In the genomic region with DNA sequence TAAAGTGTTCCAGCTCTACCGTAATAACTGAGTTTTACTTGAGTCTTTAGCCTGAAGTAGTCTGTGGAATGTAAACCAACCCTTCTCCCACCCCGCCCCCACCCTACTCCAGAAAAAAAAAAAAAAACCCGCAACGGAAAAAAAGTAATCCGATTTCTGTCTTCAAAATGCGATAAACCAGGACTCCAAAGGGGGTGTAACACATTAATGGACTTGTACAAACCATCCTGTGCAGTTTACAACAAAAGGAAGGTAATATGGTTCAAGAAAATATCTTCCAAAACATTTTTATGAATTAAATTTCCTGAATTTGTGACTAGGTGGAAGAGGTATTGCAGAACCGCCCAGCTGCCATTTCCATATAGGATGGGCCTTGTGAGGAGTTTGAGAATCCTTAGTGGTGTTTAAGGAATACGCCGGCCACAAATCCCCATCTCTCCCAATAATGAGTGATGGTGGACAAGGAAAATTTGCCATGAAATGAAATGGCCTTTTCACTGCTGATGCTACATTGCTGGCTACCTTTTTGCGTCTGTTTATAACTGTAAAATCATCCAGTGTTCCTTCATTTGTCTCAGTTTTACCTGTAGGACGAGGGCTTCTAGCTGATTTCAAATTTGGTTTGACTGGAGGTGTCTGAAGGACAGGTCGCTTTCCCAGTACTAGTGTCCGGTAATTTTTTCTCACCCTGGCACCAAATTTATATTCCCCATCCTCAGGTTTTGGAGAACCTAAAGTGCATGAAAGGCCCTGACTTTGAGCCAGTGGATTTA, we compare ENCODE assay signal across 14 cellular contexts. TPM values are rescaled to one million over a fixed set of nuclear protein-coding genes. Genes with fewer than 3 reads are reported as not detected.
DNase-seq lines count a peak whose midpoint lies in the region; ATAC-seq, FAIRE-seq and TF ChIP-seq lines count a peak whose summit lies in the region.
"Had no signal": no experiment of that assay in that cellular context is flagged by ENCODE, and none has a peak within 500 bp of the region (broad histone marks: within the 10 kb centered on the region; RNA-seq: fewer than 3 reads in every experiment).

No MANE protein-coding gene starts in this region.

- no peak overlapping the region for H4K91ac ChIP-seq in mesenchymal stem cell (ENCODE audit: low read length)

- TF ChIP-seq POLR2A in HepG2 (IDR thresholded peaks at IDR 0.05; ENCODE audit: insufficient read depth in 1 of 2, low read depth in 2 of 2, low read length in 2 of 2) (no peak), right lobe of liver (IDR thresholded peaks at IDR 0.05) (no peak), vagina (IDR thresholded peaks at IDR 0.05) (no peak)

- H3K27ac ChIP-seq in HepG2 (ENCODE audit: extremely low read length, insufficient read depth, low read length) (no peak overlapping the region), right lobe of liver (no peak overlapping the region), mesenchymal stem cell (ENCODE audit: low read length, poor library complexity, severe bottlenecking) (peak overlapping the region; percentile 5), vagina (peak overlapping the region; percentile 91)

- ATAC-seq in HepG2 (no peak), right lobe of liver (no peak), GM18873 (IDR thresholded peaks at IDR 0.05; ENCODE audit: low FRiP score, unreplicated experiment) (no peak)
- ATAC-seq: stimulated activated memory B cell treated with anti-CD40 and anti-IgM and Interleukin-4, amounts not matched to agents 10 μg/mL and 1 μg/mL and 100 μg/mL, for 72 hours had no signal

- H2BK5ac ChIP-seq in mesenchymal stem cell (ENCODE audit: low read depth, low read length, poor library complexity, severe bottlenecking): no peak overlapping the region

- H3K18ac ChIP-seq in mesenchymal stem cell (ENCODE audit: low read depth in 1 of 2, low read length in 2 of 2): peak overlapping the region; percentile 16 to 78

- BruUV-seq in HepG2 (replicated peaks; lab: Mats Ljungman, UMichigan): TSS peak; percentile 62

- 95% methylated on average over 13 of the region's 13 CpGs for WGBS in HepG2 (ENCODE audit: low lambda C conversion rate)
- WGBS in right lobe of liver (ENCODE audit: insufficient coverage, low coverage, low lambda C conversion rate, missing lambda C conversion rate): 40% methylated on average over 12 of the region's 13 CpGs
- WGBS in mesenchymal stem cell: 3% methylated on average over 5 of the region's 13 CpGs

- DNase-seq in HepG2 (ENCODE audit: low spot score) (no peak), right lobe of liver (no peak), choroid plexus epithelial cell (ENCODE audit: low read depth) (peak; percentile 58), mesenchymal stem cell (no peak), vagina (ENCODE audit: extremely low spot score in 2 of 2) (no peak), ureter (ENCODE audit: low spot score) (no peak), T-helper 9 cell (no peak)
- DNase-seq: activated CD4-positive, alpha-beta T cell treated with anti-CD3 and anti-CD28 coated beads for 4 hours; activated gamma-delta T cell treated with Interleukin-2 at 50 U/mL for 16 hours; NCI-H345; SHP77 had no signal

- CTCF ChIA-PET in HepG2 (lab: Yijun Ruan, JAX; ENCODE audit: low intra/inter-chr PET ratio, low total read pairs): no interaction called here

- in situ Hi-C loops in HepG2 (cut with HindIII; ENCODE audit: extremely low pct_ligation_motif_present, low pct_unique_long_range_greater_than_20kb): loop anchor here (25.0 kb wide), 1 partner anchor 797 kb away; a partner anchor contains a TSS

- H3K9ac ChIP-seq in HepG2 (ENCODE audit: insufficient read depth, low read depth, low read length) (no peak overlapping the region), mesenchymal stem cell (ENCODE audit: low read length) (peak overlapping the region; percentile 81)

- no peak overlapping the region for H2BK12ac ChIP-seq in mesenchymal stem cell (ENCODE audit: low read length in 2 of 2)

- no peak overlapping the region for H2BK15ac ChIP-seq in mesenchymal stem cell (ENCODE audit: low read depth, poor library complexity, severe bottlenecking)

- peaks cover 2% of the 10 kb centered on the region for H3K79me2 ChIP-seq in HepG2 (ENCODE audit: insufficient read depth, low read length)

- H2AFZ ChIP-seq in HepG2 (ENCODE audit: low read length): no peak overlapping the region
- no peak overlapping the region for H2AFZ ChIP-seq in mesenchymal stem cell (ENCODE audit: low read depth, low read length)

- H3K4me3 ChIP-seq in HepG2 (replicated peaks in 1 of 3; ENCODE audit: insufficient read depth in 1 of 3, low read depth in 2 of 3, low read length in 3 of 3): no peak overlapping the region
- peak overlapping the region in 1 of 3 donors; percentile 39 for H3K4me3 ChIP-seq in right lobe of liver
- H3K4me3 ChIP-seq in choroid plexus epithelial cell (ENCODE audit: low read depth, low read length): peak overlapping the region; percentile 61
- H3K4me3 ChIP-seq in mesenchymal stem cell (ENCODE audit: insufficient read depth in 1 of 2, low read depth in 1 of 2, low read length in 2 of 2): no peak overlapping the region
- peak overlapping the region; percentile 57 to 76 for H3K4me3 ChIP-seq in vagina

- TF ChIP-seq EP300 in HepG2 (IDR thresholded peaks at IDR 0.05; ENCODE audit: low read depth in 2 of 2, low read length in 2 of 2) (no peak), HepG2 (CRISPR knock-in tag; IDR thresholded peaks at IDR 0.05; ENCODE audit: borderline replicate concordance) (no peak)

- no peaks in the 10 kb centered on the region for H3K79me1 ChIP-seq in mesenchymal stem cell (replicated peaks; ENCODE audit: low read length, poor library complexity, severe bottlenecking)

- peak overlapping the region; percentile 54 to 86 for H3K4ac ChIP-seq in mesenchymal stem cell (ENCODE audit: low read depth in 1 of 2, low read length in 2 of 2)

- peak overlapping the region; percentile 58 for H2BK120ac ChIP-seq in mesenchymal stem cell (ENCODE audit: low read depth, low read length)

- H3K14ac ChIP-seq in mesenchymal stem cell (ENCODE audit: low read length in 2 of 2): no peak overlapping the region

- H4K8ac ChIP-seq in mesenchymal stem cell (ENCODE audit: low read length): peak overlapping the region; percentile 12

- TF ChIP-seq RAD21 in HepG2 (CRISPR knock-in tag; IDR thresholded peaks at IDR 0.05): no peak

- H4K20me1 ChIP-seq in HepG2 (ENCODE audit: insufficient read depth, low read length): no peaks in the 10 kb centered on the region

- H3K27me3 ChIP-seq in HepG2 (ENCODE audit: control insufficient read depth in 1 of 2, insufficient read depth in 2 of 2, low read length in 2 of 2) (no peaks in the 10 kb centered on the region; a peak in 1 of 5 replicates), right lobe of liver (no peaks in the 10 kb centered on the region), mesenchymal stem cell (ENCODE audit: control insufficient read depth in 1 of 2, insufficient read depth in 1 of 2, low read length in 2 of 2) (no peaks in the 10 kb centered on the region), vagina (no peaks in the 10 kb centered on the region)

- peaks cover 84% of the 10 kb centered on the region for H3K4me1 ChIP-seq in HepG2 (ENCODE audit: insufficient read depth, low read length)
- peaks cover 0 to 38% (median 15%) of the 10 kb centered on the region in 4 donors for H3K4me1 ChIP-seq in right lobe of liver
- peaks cover 12% of the 10 kb centered on the region for H3K4me1 ChIP-seq in mesenchymal stem cell (ENCODE audit: control insufficient read depth, insufficient read depth, low read depth, low read length)
- peaks cover 27% of the 10 kb centered on the region for H3K4me1 ChIP-seq in vagina

- no peak overlapping the region for H3K23ac ChIP-seq in mesenchymal stem cell (ENCODE audit: low read length in 2 of 2)

- H2AK5ac ChIP-seq in mesenchymal stem cell (ENCODE audit: low read length, severe bottlenecking): peak overlapping the region; percentile 80

- intact Hi-C loops in HepG2 (cut with micrococcal nuclease; ENCODE audit: unreplicated experiment) (no loop called here), right lobe of liver (cut with DNase I) (no loop called here), vagina (cut with DNase I) (loop anchor here (5.0 kb wide), 2 partner anchors 212 to 812 kb away; no protein-coding TSS in a partner anchor)

- no peaks in the 10 kb centered on the region for H3K36me3 ChIP-seq in HepG2 (replicated peaks in 1 of 2; ENCODE audit: control insufficient read depth in 1 of 2, insufficient read depth in 2 of 2, low read length in 2 of 2)
- H3K36me3 ChIP-seq in right lobe of liver: no peaks in the 10 kb centered on the region
- H3K36me3 ChIP-seq in mesenchymal stem cell (ENCODE audit: control insufficient read depth in 1 of 2, insufficient read depth in 2 of 2, low read depth in 1 of 2, low read length in 2 of 2): no peaks in the 10 kb centered on the region
- H3K36me3 ChIP-seq in vagina: no peaks in the 10 kb centered on the region

- POLR2A ChIA-PET in HepG2 (lab: Yijun Ruan, JAX): interaction anchor here (2.0 to 5.4 kb wide), 4 partner anchors 8 to 19 kb away, joined by 12 to 92 read pairs (median 56); a partner anchor contains a TSS

- H3K4me2 ChIP-seq in HepG2 (ENCODE audit: low read depth, low read length) (peak overlapping the region; percentile 98; the same call in 1 of the 2 replicates), mesenchymal stem cell (ENCODE audit: low read length, poor library complexity, severe bottlenecking) (peak overlapping the region; percentile 75)

- H3K9me3 ChIP-seq in HepG2 (ENCODE audit: low read length): no peaks in the 10 kb centered on the region
- H3K9me3 ChIP-seq in right lobe of liver: no peaks in the 10 kb centered on the region
- H3K9me3 ChIP-seq in mesenchymal stem cell (ENCODE audit: control insufficient read depth, low read length): no peaks in the 10 kb centered on the region
- H3K9me3 ChIP-seq in vagina: no peaks in the 10 kb centered on the region

- no peak for FAIRE-seq in HepG2 (lab: Jason Lieb, UNC)
- FAIRE-seq: colon had no signal

- TF ChIP-seq CTCF in HepG2 (CRISPR knock-in tag; IDR thresholded peaks at IDR 0.05) (no peak), right lobe of liver (IDR thresholded peaks at IDR 0.05) (no peak), choroid plexus epithelial cell (conservative IDR thresholded peaks at IDR 0.05; ENCODE audit: low read depth, low read length) (no peak), vagina (IDR thresholded peaks at IDR 0.05) (no peak)

RNA-seq across cellular contexts. Expression of a gene that starts 10.5 kb away (rescaled TPM):
- total RNA-seq in HepG2 (2016; rRNA removed; fragmentation: Illumina TruSeq; extraction: Trizol) (1.4 and 1.5 TPM in 2 replicates), right lobe of liver (1 to 10 TPM in 5 of 6 experiments, under 1 TPM in 1; 0.31 to 3.9 (median 2.1) TPM), vagina (2.7 TPM), ureter (3.6 TPM)
- total RNA-seq in HepG2 (2016; cell fraction: cytosol; rRNA removed; fragmentation: Illumina TruSeq; extraction: Trizol; ENCODE audit: low read depth): 0.35 and 0.40 TPM in 2 replicates
- total RNA-seq in HepG2 (2016; cell fraction: insoluble cytoplasmic fraction; rRNA removed; fragmentation: Illumina TruSeq; extraction: Trizol): 1.1 and 1.2 TPM in 2 replicates
- total RNA-seq in HepG2 (2016; cell fraction: membrane; rRNA removed; fragmentation: Illumina TruSeq; extraction: Trizol): 1.1 TPM in 2 replicates
- total RNA-seq in HepG2 (2016; cell fraction: nucleus; rRNA removed; fragmentation: Illumina TruSeq; extraction: Trizol): 1.4 TPM in 2 replicates
- polyA plus RNA-seq in HepG2 (2011; rRNA removed): 0.29 and 0.73 TPM in 2 replicates
- 0.17 and 0.19 TPM in 2 replicates for polyA plus RNA-seq in HepG2 (2011; cell fraction: cytosol; rRNA removed)
- 0.45 and 0.59 TPM in 2 replicates for polyA plus RNA-seq in HepG2 (2011; cell fraction: nucleus; rRNA removed)
- polyA plus RNA-seq in HepG2 (2012): 0.24 and 0.85 TPM in 2 replicates
- polyA plus RNA-seq in HepG2 (2016; cell fraction: cytosol; fragmentation: Illumina TruSeq; extraction: Trizol; ENCODE audit: low read depth): 0.11 and 0.58 TPM in 2 replicates
- 0.67 and 0.78 TPM in 2 replicates for polyA plus RNA-seq in HepG2 (2016; cell fraction: insoluble cytoplasmic fraction; fragmentation: Illumina TruSeq; extraction: Trizol; ENCODE audit: low read depth)
- polyA plus RNA-seq in HepG2 (2016; cell fraction: membrane; fragmentation: Illumina TruSeq; extraction: Trizol; ENCODE audit: low read depth): 0.33 and 0.58 TPM in 2 replicates
- polyA plus RNA-seq in HepG2 (2016; cell fraction: nucleus; fragmentation: Illumina TruSeq; extraction: Trizol; ENCODE audit: insufficient read depth, low read depth): 2.7 and 2.8 TPM in 2 replicates
- 0.12 and 0.28 TPM in 2 replicates for polyA minus RNA-seq in HepG2 (2011; rRNA and poly(A)+ RNA removed; ENCODE audit: low replicate concordance)
- polyA minus RNA-seq in HepG2 (2011; cell fraction: cytosol; rRNA and poly(A)+ RNA removed): 0.49 and 0.88 TPM in 2 replicates
- 0.50 and 0.52 TPM in 2 replicates for polyA minus RNA-seq in HepG2 (2011; cell fraction: nucleus; rRNA and poly(A)+ RNA removed)
- 1.8 TPM for polyA plus RNA-seq in mesenchymal stem cell (2013, experiment 1 of 2)
- 1.8 TPM for polyA plus RNA-seq in mesenchymal stem cell (2013, experiment 2 of 2)

RNA-seq across cellular contexts. Expression of a gene that starts 19.0 kb away (rescaled TPM):
- 39.3 and 51.3 TPM in 2 replicates for total RNA-seq in HepG2 (2016; rRNA removed; fragmentation: Illumina TruSeq; extraction: Trizol)
- total RNA-seq in HepG2 (2016; cell fraction: cytosol; rRNA removed; fragmentation: Illumina TruSeq; extraction: Trizol; ENCODE audit: low read depth): 32.5 and 35.1 TPM in 2 replicates
- 40.6 and 48.2 TPM in 2 replicates for total RNA-seq in HepG2 (2016; cell fraction: insoluble cytoplasmic fraction; rRNA removed; fragmentation: Illumina TruSeq; extraction: Trizol)
- total RNA-seq in HepG2 (2016; cell fraction: membrane; rRNA removed; fragmentation: Illumina TruSeq; extraction: Trizol): 43.6 and 51.5 TPM in 2 replicates
- total RNA-seq in HepG2 (2016; cell fraction: nucleus; rRNA removed; fragmentation: Illumina TruSeq; extraction: Trizol): 132 and 141 TPM in 2 replicates
- polyA plus RNA-seq in HepG2 (2011; rRNA removed): 72.1 and 84.1 TPM in 2 replicates
- polyA plus RNA-seq in HepG2 (2011; cell fraction: cytosol; rRNA removed): 52.6 and 55.4 TPM in 2 replicates
- polyA plus RNA-seq in HepG2 (2011; cell fraction: nucleus; rRNA removed): 70.8 and 78.9 TPM in 2 replicates
- polyA plus RNA-seq in HepG2 (2012): 36.4 and 36.6 TPM in 2 replicates
- 39.6 and 43.2 TPM in 2 replicates for polyA plus RNA-seq in HepG2 (2016; cell fraction: cytosol; fragmentation: Illumina TruSeq; extraction: Trizol; ENCODE audit: low read depth)
- polyA plus RNA-seq in HepG2 (2016; cell fraction: insoluble cytoplasmic fraction; fragmentation: Illumina TruSeq; extraction: Trizol; ENCODE audit: low read depth): 41.2 and 47.5 TPM in 2 replicates
- polyA plus RNA-seq in HepG2 (2016; cell fraction: membrane; fragmentation: Illumina TruSeq; extraction: Trizol; ENCODE audit: low read depth): 46.0 and 49.8 TPM in 2 replicates
- polyA plus RNA-seq in HepG2 (2016; cell fraction: nucleus; fragmentation: Illumina TruSeq; extraction: Trizol; ENCODE audit: insufficient read depth, low read depth): 59.3 and 60.4 TPM in 2 replicates
- 65.5 and 210 TPM in 2 replicates for polyA minus RNA-seq in HepG2 (2011; rRNA and poly(A)+ RNA removed; ENCODE audit: low replicate concordance)
- 28.0 and 33.0 TPM in 2 replicates for polyA minus RNA-seq in HepG2 (2011; cell fraction: cytosol; rRNA and poly(A)+ RNA removed)
- 342 and 460 TPM in 2 replicates for polyA minus RNA-seq in HepG2 (2011; cell fraction: nucleus; rRNA and poly(A)+ RNA removed)
- 10 to 100 TPM; 15.8 to 49.4 (median 20.1) TPM for total RNA-seq in right lobe of liver
- 29.2 TPM for polyA plus RNA-seq in mesenchymal stem cell (2013, experiment 1 of 2)
- 30.7 TPM for polyA plus RNA-seq in mesenchymal stem cell (2013, experiment 2 of 2)
- 53.3 TPM for total RNA-seq in vagina
- total RNA-seq in ureter: 83.7 TPM

Comparison
In these comparisons a context has a peak if more than half of its experiments do, and no peak if none do; other contexts are left out.
1. H3K27ac ChIP-seq: peak in mesenchymal stem cell (single experiment) and vagina (single experiment); none in HepG2 (single experiment) and right lobe of liver (0 of 3).
2. H3K4me3 ChIP-seq: peak in choroid plexus epithelial cell (single experiment) and vagina (2 of 2); none in HepG2 (0 of 3) and mesenchymal stem cell (0 of 2).